In the genomic region with DNA sequence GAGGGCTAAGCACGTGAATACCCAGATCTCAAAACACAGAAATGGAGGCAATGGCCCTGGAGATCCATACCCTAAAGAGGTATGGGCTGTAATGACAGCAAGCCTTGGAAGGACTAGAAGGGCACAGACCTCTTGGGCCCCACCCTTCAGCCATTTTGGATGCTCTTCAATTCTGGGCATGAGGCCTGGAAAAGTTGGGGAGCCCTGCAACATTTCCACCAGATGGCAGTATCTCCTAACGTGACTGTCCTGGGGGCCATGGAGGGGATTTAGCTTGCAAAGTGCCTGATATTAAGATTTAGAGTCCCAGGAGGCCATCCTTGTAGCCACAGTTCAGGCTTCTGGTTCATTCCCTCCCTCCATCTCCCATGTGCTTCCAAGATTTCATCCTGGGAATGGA, we compare ENCODE assay signal across 12 cellular contexts. TPM values are rescaled to one million over a fixed set of nuclear protein-coding genes. Genes with fewer than 3 reads are reported as not detected.
DNase-seq lines count a peak whose midpoint lies in the region; ATAC-seq, FAIRE-seq and TF ChIP-seq lines count a peak whose summit lies in the region.
"Had no signal": no experiment of that assay in that cellular context is flagged by ENCODE, and none has a peak within 500 bp of the region (broad histone marks: within the 10 kb centered on the region; RNA-seq: fewer than 3 reads in every experiment).

No MANE protein-coding gene starts in this region.

- FAIRE-seq in bronchial epithelial cell (lab: Jason Lieb, UNC) = no peak

- no peak overlapping the region for H3K4me3 Mint-ChIP-seq in osteocyte (ENCODE audit: unreplicated experiment)
- H3K4me3 Mint-ChIP-seq: activated CD4-positive, alpha-beta T cell treated with anti-CD3 and anti-CD28 coated beads, Interleukin-2, amount 10 ng/mL, durations not matched to agents 7 days and 5 days; activated naive CD8-positive, alpha-beta T cell treated with anti-CD3 and anti-CD28 coated beads, Interleukin-2, amount 50 U/mL, for 24 hours; B cell had no signal

- no peak overlapping the region for H3K4me2 ChIP-seq in Loucy (ENCODE audit: low read depth, low read length, poor library complexity, severe bottlenecking)

- TF ChIP-seq CTCF in Loucy (conservative IDR thresholded peaks at IDR 0.05; ENCODE audit: low read length) (peak; percentile 50), bronchial epithelial cell (IDR thresholded peaks at IDR 0.05; ENCODE audit: insufficient read depth, low read length, severe bottlenecking) (peak; percentile 23), osteocyte (IDR thresholded peaks at IDR 0.05) (peak; percentile 9)

- H3K36me3 ChIP-seq in Loucy (ENCODE audit: insufficient read depth, low read length) (no peaks in the 10 kb centered on the region), bronchial epithelial cell (ENCODE audit: control insufficient read depth, insufficient read depth, low read length) (no peaks in the 10 kb centered on the region)

- H4K20me1 ChIP-seq in Loucy (ENCODE audit: insufficient read depth, low read length, poor library complexity, severe bottlenecking) = no peaks in the 10 kb centered on the region

- ATAC-seq in HG02642 (IDR thresholded peaks at IDR 0.05; ENCODE audit: poor library complexity, unreplicated experiment) = no peak
- ATAC-seq: activated naive CD8-positive, alpha-beta T cell treated with anti-CD3 and anti-CD28 coated beads, Interleukin-2, amount 50 U/mL, for 24 hours; stimulated activated naive CD8-positive, alpha-beta T cell treated with anti-CD3 and anti-CD28 coated beads, Interleukin-15, Interleukin-2, amounts not matched to agents 100 U/mL and 50 U/mL, for 24 hours had no signal

- DNase-seq in SIG-M5 treated with dmso at 0.1 percent for 504 hours (lab: John Stamatoyannopoulos, UW; ENCODE audit: unreplicated experiment) (peak; percentile 16), SIG-M5 (lab: John Stamatoyannopoulos, UW) (no peak), bronchial epithelial cell (ENCODE audit: low read depth) (no peak), osteocyte (ENCODE audit: extremely low spot score, unreplicated experiment) (no peak), posterior vena cava (ENCODE audit: low spot score) (no peak)
- DNase-seq in activated CD8-positive, alpha-beta memory T cell treated with anti-CD3 and anti-CD28 coated beads, Interleukin-2, amount 50 U/mL, for 48 hours = no peak
- DNase-seq: activated CD4-positive, alpha-beta T cell treated with anti-CD3 and anti-CD28 coated beads, Interleukin-2, amount 10 ng/mL, durations not matched to agents 7 days and 5 days; activated naive CD8-positive, alpha-beta T cell treated with anti-CD3 and anti-CD28 coated beads, Interleukin-2, amount 50 U/mL, for 24 hours; stimulated activated naive CD8-positive, alpha-beta T cell treated with anti-CD3 and anti-CD28 coated beads, Interleukin-15, Interleukin-2, amounts not matched to agents 100 U/mL and 50 U/mL, for 24 hours had no signal

- no peak overlapping the region for H3K9ac ChIP-seq in Loucy (ENCODE audit: low read depth, low read length, poor library complexity, severe bottlenecking)

- H3K79me2 ChIP-seq in Loucy (ENCODE audit: insufficient read depth, low read length) = no peaks in the 10 kb centered on the region

- peaks cover 31% of the 10 kb centered on the region for H3K27me3 Mint-ChIP-seq in osteocyte (ENCODE audit: unreplicated experiment)

- H3K4me1 ChIP-seq in Loucy (ENCODE audit: insufficient read depth, low read length, poor library complexity, severe bottlenecking) = no peaks in the 10 kb centered on the region

- no peak overlapping the region for H2AFZ ChIP-seq in Loucy (ENCODE audit: low read length)

- no peaks in the 10 kb centered on the region for H3K36me3 Mint-ChIP-seq in osteocyte (ENCODE audit: unreplicated experiment)

- H3K9me3 ChIP-seq in Loucy (ENCODE audit: insufficient read depth, low read depth, low read length) = no peaks in the 10 kb centered on the region

- H3F3A ChIP-seq in Loucy (ENCODE audit: low read depth) = no peaks in the 10 kb centered on the region

- no peaks in the 10 kb centered on the region for H3K9me3 Mint-ChIP-seq in osteocyte (ENCODE audit: unreplicated experiment)
- H3K9me3 Mint-ChIP-seq: activated CD4-positive, alpha-beta T cell treated with anti-CD3 and anti-CD28 coated beads, Interleukin-2, amount 10 ng/mL, durations not matched to agents 7 days and 5 days; activated naive CD8-positive, alpha-beta T cell treated with anti-CD3 and anti-CD28 coated beads, Interleukin-2, amount 50 U/mL, for 24 hours had no signal

- H3K4me3 ChIP-seq in Loucy (ENCODE audit: low read length, poor library complexity, severe bottlenecking) (no peak overlapping the region), bronchial epithelial cell (ENCODE audit: low read depth, low read length) (no peak overlapping the region)

- peaks cover 1% of the 10 kb centered on the region for H3K4me1 Mint-ChIP-seq in osteocyte (ENCODE audit: unreplicated experiment)
- H3K4me1 Mint-ChIP-seq: activated CD4-positive, alpha-beta T cell treated with anti-CD3 and anti-CD28 coated beads, Interleukin-2, amount 10 ng/mL, durations not matched to agents 7 days and 5 days; activated naive CD8-positive, alpha-beta T cell treated with anti-CD3 and anti-CD28 coated beads, Interleukin-2, amount 50 U/mL, for 24 hours had no signal

- no peaks in the 10 kb centered on the region for H3K9me2 ChIP-seq in Loucy (replicated peaks; ENCODE audit: low read depth, low read length)

- no peak overlapping the region for H3K27ac Mint-ChIP-seq in osteocyte (ENCODE audit: unreplicated experiment)
- H3K27ac Mint-ChIP-seq: activated CD4-positive, alpha-beta T cell treated with anti-CD3 and anti-CD28 coated beads, Interleukin-2, amount 10 ng/mL, durations not matched to agents 7 days and 5 days; activated naive CD8-positive, alpha-beta T cell treated with anti-CD3 and anti-CD28 coated beads, Interleukin-2, amount 50 U/mL, for 24 hours; B cell had no signal

- H3K27me3 ChIP-seq in Loucy (ENCODE audit: insufficient read depth, low read length, poor library complexity, severe bottlenecking) (no peaks in the 10 kb centered on the region), bronchial epithelial cell (ENCODE audit: control insufficient read depth, insufficient read depth, low read length) (no peaks in the 10 kb centered on the region)

- intact Hi-C loops in posterior vena cava (cut with DNase I) = no loop called here

RNA-seq across cellular contexts. Expression of gene KCNA5, which starts 30.2 kb away (rescaled TPM):
- total RNA-seq in bronchial epithelial cell (not detected in 2 replicates), osteocyte (not detected in 2 replicates), posterior vena cava (1 to 10 TPM; 3.0 to 4.5 TPM)
- total RNA-seq: activated CD4-positive, alpha-beta T cell treated with anti-CD3 and anti-CD28 coated beads, Interleukin-2, amount 10 ng/mL, durations not matched to agents 7 days and 5 days had no signal
